1 cellular context compared by ENCODE assay signal in genomic region chr6:125759959-125760457, GRCh38.
TF ChIP-seq lines count a peak whose summit lies in the region.

No MANE protein-coding gene starts in this region.

TF ChIP-seq in K562, 482 proteins besides CTCF, POLR2A, EP300 and RAD21:
- TF ChIP-seq ATF2 (CRISPR knock-in tag; IDR thresholded peaks at IDR 0.05), result no peak
- TF ChIP-seq PRDM10 (IDR thresholded peaks at IDR 0.05; ENCODE audit: partially characterized antibody), result peak; percentile 46
- no peak for TF ChIP-seq HOMEZ (CRISPR knock-in tag; IDR thresholded peaks at IDR 0.05)
- no peak for TF ChIP-seq ZNF639 (CRISPR knock-in tag; conservative IDR thresholded peaks at IDR 0.05 in 1 of 2, IDR thresholded peaks at IDR 0.05 in 1 of 2)
- TF ChIP-seq ZFP36 (IDR thresholded peaks at IDR 0.05; ENCODE audit: low read depth, low read length, partially characterized antibody), result peak; percentile 3
- TF ChIP-seq HNRNPL (IDR thresholded peaks at IDR 0.05; ENCODE audit: low read depth, low read length), result no peak
